In genomic region chr17:27854163-27854562, GRCh38 we compare ENCODE assay signal across 6 cellular contexts. TPM values are rescaled to one million over a fixed set of nuclear protein-coding genes. Genes with fewer than 3 reads are reported as not detected.
"Had no signal": no experiment of that assay in that cellular context is flagged by ENCODE, and none has a peak within 500 bp of the region (broad histone marks: within the 10 kb centered on the region; RNA-seq: fewer than 3 reads in every experiment).

No MANE protein-coding gene starts in this region.

- H3K9me3 ChIP-seq: HAP-1 had no signal

- H3K4me3 ChIP-seq: GM23338, HAP-1 had no signal

- DNase-seq: H7 had no signal

- ATAC-seq: GM23338, HCT116, HepG2 had no signal

- H3K4me3 Mint-ChIP-seq: GM23338, IgD-negative memory B cell had no signal

- H3K4me2 ChIP-seq: GM23338 had no signal

- H3K27ac Mint-ChIP-seq: GM23338, IgD-negative memory B cell had no signal

- H3K4me1 ChIP-seq: HAP-1 had no signal

- FAIRE-seq: HepG2 had no signal

- H2AFZ ChIP-seq: GM23338 had no signal

- H3K36me3 ChIP-seq: HAP-1 had no signal

- H3K9me3 Mint-ChIP-seq: GM23338, IgD-negative memory B cell had no signal

RNA-seq across cellular contexts. Expression of gene NOS2, which starts 53.8 kb away (rescaled TPM):
- polyA plus RNA-seq: HepG2 had no signal
